8 cellular contexts compared by ENCODE assay signal in genomic region chr10:21526184-21526951, GRCh38. TPM values are rescaled to one million over a fixed set of nuclear protein-coding genes. Genes with fewer than 3 reads are reported as not detected.
DNase-seq lines count a peak whose midpoint lies in the region; ATAC-seq, FAIRE-seq and TF ChIP-seq lines count a peak whose summit lies in the region.

No MANE protein-coding gene starts in this region.

- peak; percentile 76 for DNase-seq in COR-L47 (lab: John Stamatoyannopoulos, UW)
- peak; percentile 86 for DNase-seq in KBM-7
- peak; percentile 51 for DNase-seq in T-helper 22 cell (ENCODE audit: low read depth)
- peak in 3 of 4 experiments; percentile 60 to 85 (median 75) for DNase-seq in K562 (ENCODE audit: extremely low read depth in 1 of 4, low spot score in 3 of 4)
- peak; percentile 93 for DNase-seq in sigmoid colon

- no peaks in the 10 kb centered on the region for H4K20me1 ChIP-seq in K562 (replicated peaks; ENCODE audit: control insufficient read depth, insufficient read depth, low read length)

- POLR2A ChIA-PET in K562 (lab: Yijun Ruan, JAX): interaction anchor here (0.6 to 3.1 kb wide), 12 partner anchors 10 to 1004 kb away, joined by 3 to 14 read pairs (median 4); no protein-coding TSS in a partner anchor

- no peak for TF ChIP-seq CTCF in K562 (IDR thresholded peaks at IDR 0.05 in 2 of 3, conservative IDR thresholded peaks at IDR 0.05 in 1 of 3; ENCODE audit: insufficient read depth in 2 of 3, low read depth in 1 of 3, low read length in 3 of 3)
- no peak for TF ChIP-seq CTCF in sigmoid colon (IDR thresholded peaks at IDR 0.05)

- H3K36me3 ChIP-seq in K562 (ENCODE audit: control insufficient read depth, insufficient read depth, low read length) (no peaks in the 10 kb centered on the region), sigmoid colon (no peaks in the 10 kb centered on the region)

- peak overlapping the region; percentile 94 to 96 for H3K9ac ChIP-seq in K562 (ENCODE audit: insufficient read depth in 1 of 2, low read depth in 2 of 2, low read length in 2 of 2)

- in situ Hi-C loops in KBM-7 (cut with MboI; ENCODE audit: low pct_unique_long_range_greater_than_20kb, low sequenced_read_pairs) (no loop called here), K562 (cut with MboI) (no loop called here)

- TF ChIP-seq POLR2A in K562 (conservative IDR thresholded peaks at IDR 0.05): peak; percentile 49
- TF ChIP-seq POLR2A in sigmoid colon (IDR thresholded peaks at IDR 0.05): peak in 1 of 2 donors; percentile 6

- FAIRE-seq in K562 (lab: Jason Lieb, UNC): no peak

- TSS peak; percentile 52 for BruUV-seq in K562 (replicated peaks; lab: Mats Ljungman, UMichigan)

- intact Hi-C loops in K562 (cut with micrococcal nuclease): loop anchor here (5.0 kb wide), 1 partner anchor 791 kb away; the partner anchor contains the start of gene COMMD3
- intact Hi-C loops in sigmoid colon (cut with DNase I): loop anchor here (5.0 to 10.0 kb wide), 2 partner anchors 816 to 908 kb away; no protein-coding TSS in a partner anchor

- no peaks in the 10 kb centered on the region for H3K27me3 ChIP-seq in K562 (ENCODE audit: control insufficient read depth in 2 of 2, insufficient read depth in 2 of 2, low read length in 2 of 2)
- no peaks in the 10 kb centered on the region for H3K27me3 ChIP-seq in sigmoid colon

- no peak for TF ChIP-seq EP300 in K562 (IDR thresholded peaks at IDR 0.05; ENCODE audit: low read length)
- TF ChIP-seq EP300 in sigmoid colon (IDR thresholded peaks at IDR 0.05): no peak

- peak overlapping the region; percentile 58 for H2AFZ ChIP-seq in K562 (ENCODE audit: low read depth, low read length)

- H3K9me1 ChIP-seq in K562 (ENCODE audit: control insufficient read depth, insufficient read depth, low read length): no peaks in the 10 kb centered on the region

- H3K4me3 ChIP-seq in K562 (peak overlapping the region; percentile 39), iPS-11a (ENCODE audit: low read depth, low read length) (peak overlapping the region; percentile 60), sigmoid colon (peak overlapping the region; percentile 49 to 74 (median 68))

- no peaks in the 10 kb centered on the region for H3K9me3 ChIP-seq in K562 (replicated peaks; ENCODE audit: control insufficient read depth, insufficient read depth, low read depth, low read length)
- no peaks in the 10 kb centered on the region for H3K9me3 ChIP-seq in sigmoid colon

- CTCF ChIA-PET in K562 (lab: Yijun Ruan, JAX; ENCODE audit: low intra/inter-chr PET ratio): no interaction called here

- H3K4me2 ChIP-seq in K562 (ENCODE audit: insufficient read depth, low read length): peak overlapping the region; percentile 77

- H3K79me2 ChIP-seq in K562 (ENCODE audit: control insufficient read depth, insufficient read depth, low read length): peaks cover 36% of the 10 kb centered on the region; the same call in 2 of the 3 replicates

- H3K4me1 ChIP-seq in K562 (replicated peaks in 1 of 2; ENCODE audit: control insufficient read depth in 2 of 2, insufficient read depth in 2 of 2, low read length in 2 of 2) (peaks cover 15% of the 10 kb centered on the region in 2 experiments; a peak in 4 of 5 replicates), sigmoid colon (peaks cover 0 to 53% (median 23%) of the 10 kb centered on the region in 4 donors)

- under 1% methylated on average over 22 of the region's 59 CpGs for WGBS in K562 (ENCODE audit: insufficient coverage, low coverage, missing lambda C conversion rate)
- WGBS in sigmoid colon, 2 donors: 0 to 1% methylated on average over 59 of the region's 59 CpGs

- peak overlapping the region; percentile 92 for H3K27ac ChIP-seq in K562 (ENCODE audit: extremely low read depth, low read depth, low read length)
- peak overlapping the region; percentile 97 to 99 (median 98) for H3K27ac ChIP-seq in sigmoid colon

- no peak for TF ChIP-seq RAD21 in K562 (CRISPR knock-in tag; conservative IDR thresholded peaks at IDR 0.05 in 1 of 2, IDR thresholded peaks at IDR 0.05 in 1 of 2)

- ATAC-seq in GM21367 (IDR thresholded peaks at IDR 0.05; ENCODE audit: unreplicated experiment): peak; percentile 30
- ATAC-seq in K562: peak; percentile 62
- ATAC-seq in GM21526 (IDR thresholded peaks at IDR 0.05; ENCODE audit: low FRiP score, unreplicated experiment): no peak

TF ChIP-seq in K562, 482 proteins besides CTCF, POLR2A, EP300 and RAD21 (continues in another document):
- TF ChIP-seq MTF1 (CRISPR knock-in tag; IDR thresholded peaks at IDR 0.05; ENCODE audit: borderline replicate concordance) (no peak), SREBF1 (IDR thresholded peaks at IDR 0.05; ENCODE audit: borderline replicate concordance, low read depth, low read length) (no peak), RBM25 (IDR thresholded peaks at IDR 0.05; ENCODE audit: low read depth, low read length, severe bottlenecking) (no peak), MYC (IDR thresholded peaks at IDR 0.05; ENCODE audit: low read depth, low read length) (peak; percentile 53; the same call in 1 of the 2 replicates), MYC (CRISPR knock-in tag; IDR thresholded peaks at IDR 0.05; ENCODE audit: borderline replicate concordance, low read depth) (no peak), RBM39 (optimal IDR thresholded peaks at IDR 0.05; ENCODE audit: low read depth, low read length) (no peak), BRF1 (IDR thresholded peaks at IDR 0.05; ENCODE audit: borderline replicate concordance, extremely low read depth, insufficient read length) (no peak), MCM2 (IDR thresholded peaks at IDR 0.05; ENCODE audit: low read depth) (no peak), PYGO2 (tag; IDR thresholded peaks at IDR 0.05) (no peak), ZNF184 (CRISPR knock-in tag; IDR thresholded peaks at IDR 0.05) (no peak), ZNF253 (CRISPR knock-in tag; conservative IDR thresholded peaks at IDR 0.05) (no peak)
- TF ChIP-seq, protein P1, sequence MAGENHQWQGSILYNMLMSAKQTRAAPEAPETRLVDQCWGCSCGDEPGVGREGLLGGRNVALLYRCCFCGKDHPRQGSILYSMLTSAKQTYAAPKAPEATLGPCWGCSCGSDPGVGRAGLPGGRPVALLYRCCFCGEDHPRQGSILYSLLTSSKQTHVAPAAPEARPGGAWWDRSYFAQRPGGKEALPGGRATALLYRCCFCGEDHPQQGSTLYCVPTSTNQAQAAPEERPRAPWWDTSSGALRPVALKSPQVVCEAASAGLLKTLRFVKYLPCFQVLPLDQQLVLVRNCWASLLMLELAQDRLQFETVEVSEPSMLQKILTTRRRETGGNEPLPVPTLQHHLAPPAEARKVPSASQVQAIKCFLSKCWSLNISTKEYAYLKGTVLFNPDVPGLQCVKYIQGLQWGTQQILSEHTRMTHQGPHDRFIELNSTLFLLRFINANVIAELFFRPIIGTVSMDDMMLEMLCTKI (IDR thresholded peaks at IDR 0.05; ENCODE audit: partially characterized antibody): no peak

RNA-seq across cellular contexts. Expression of gene SKIDA1, which starts 0.9 kb away (rescaled TPM):
- 0.44 and 0.51 TPM in 2 replicates for total RNA-seq in K562 (2011; cell fraction: chromatin; rRNA removed; ENCODE audit: low replicate concordance)
- total RNA-seq in K562 (2011; cell fraction: nucleolus; rRNA removed): 0.26 and 0.50 TPM in 2 replicates
- total RNA-seq in K562 (2011; cell fraction: nucleoplasm; rRNA removed): 0.38 and 0.51 TPM in 2 replicates
- total RNA-seq in K562 (2014; rRNA removed) (0.09 and 0.24 TPM in 2 replicates), K562 (2014; rRNA removed; fragmentation: Illumina TruSeq; extraction: Trizol) (0.18 and 0.45 TPM in 2 replicates), K562 (2015; rRNA removed; fragmentation: Illumina TruSeq; extraction: Trizol) (0.36 and 0.49 TPM in 2 replicates), K562 (2021) (0.42 and 1.0 TPM in 2 replicates), sigmoid colon (1 to 10 TPM in 3 of 4 donors, under 1 TPM in 1; 0.82 to 4.2 (median 3.4) TPM)
- polyA plus RNA-seq in K562 (2011; rRNA removed) (0.34 and 1.1 TPM in 2 replicates), K562 (2014; fragmentation: Illumina TruSeq; extraction: Trizol) (0.35 and 0.59 TPM in 2 replicates), K562 (2014; fragmentation: Nextera tagmentation; extraction: Ambion mirVana) (under 1 TPM; 0.76 to 0.77 TPM), K562 (2014; rRNA removed) (0.05 and 1.4 TPM in 2 replicates), sigmoid colon (under 1 TPM in 1 of 3 donors, not detected in 2; 0.10 TPM)
- 0.06 and 0.18 TPM in 2 replicates for polyA plus RNA-seq in K562 (2011; cell fraction: cytosol; rRNA removed)
- polyA plus RNA-seq in K562 (2011; cell fraction: nucleus; rRNA removed): 0.47 and 1.4 TPM in 2 replicates
- 0.25 and 0.42 TPM in 2 replicates for polyA plus RNA-seq in K562 (2012)
- 0.18 and 0.35 TPM in 2 replicates for polyA minus RNA-seq in K562 (2011; rRNA and poly(A)+ RNA removed)
- polyA minus RNA-seq in K562 (2011; cell fraction: cytosol; rRNA and poly(A)+ RNA removed): 1.1 TPM in 1 of 2 replicates, not detected in the other
- 0.22 and 0.40 TPM in 2 replicates for polyA minus RNA-seq in K562 (2011; cell fraction: nucleus; rRNA and poly(A)+ RNA removed)

RNA-seq across cellular contexts. Expression of gene MLLT10, which starts 7.7 kb away (rescaled TPM):
- total RNA-seq in K562 (2011; cell fraction: chromatin; rRNA removed; ENCODE audit: low replicate concordance): 203 and 284 TPM in 2 replicates
- 117 and 140 TPM in 2 replicates for total RNA-seq in K562 (2011; cell fraction: nucleolus; rRNA removed)
- 136 and 162 TPM in 2 replicates for total RNA-seq in K562 (2011; cell fraction: nucleoplasm; rRNA removed)
- total RNA-seq in K562 (2014; rRNA removed) (65.3 and 69.9 TPM in 2 replicates), K562 (2014; rRNA removed; fragmentation: Illumina TruSeq; extraction: Trizol) (58.5 and 59.7 TPM in 2 replicates), K562 (2015; rRNA removed; fragmentation: Illumina TruSeq; extraction: Trizol) (50.9 and 60.2 TPM in 2 replicates), K562 (2021) (58.7 and 64.2 TPM in 2 replicates), sigmoid colon (10 to 100 TPM; 36.0 to 53.7 (median 45.1) TPM)
- polyA plus RNA-seq in K562 (2011; rRNA removed) (81.4 and 91.1 TPM in 2 replicates), K562 (2014; fragmentation: Illumina TruSeq; extraction: Trizol) (58.4 and 65.2 TPM in 2 replicates), K562 (2014; fragmentation: Nextera tagmentation; extraction: Ambion mirVana) (10 to 100 TPM; 18.8 to 25.8 TPM), K562 (2014; rRNA removed) (55.5 and 73.7 TPM in 2 replicates), sigmoid colon (10 to 100 TPM in 2 of 3 donors, 1 to 10 TPM in 1; 8.6 to 16.1 (median 10.2) TPM)
- polyA plus RNA-seq in K562 (2011; cell fraction: cytosol; rRNA removed): 46.9 and 65.5 TPM in 2 replicates
- polyA plus RNA-seq in K562 (2011; cell fraction: nucleus; rRNA removed): 106 and 111 TPM in 2 replicates
- polyA plus RNA-seq in K562 (2012): 41.9 and 61.1 TPM in 2 replicates
- 118 and 129 TPM in 2 replicates for polyA minus RNA-seq in K562 (2011; rRNA and poly(A)+ RNA removed)
- polyA minus RNA-seq in K562 (2011; cell fraction: cytosol; rRNA and poly(A)+ RNA removed): 14.8 and 32.9 TPM in 2 replicates
- polyA minus RNA-seq in K562 (2011; cell fraction: nucleus; rRNA and poly(A)+ RNA removed): 104 and 111 TPM in 2 replicates
